ENCODE assay signal across 30 cellular contexts in the genomic region with DNA sequence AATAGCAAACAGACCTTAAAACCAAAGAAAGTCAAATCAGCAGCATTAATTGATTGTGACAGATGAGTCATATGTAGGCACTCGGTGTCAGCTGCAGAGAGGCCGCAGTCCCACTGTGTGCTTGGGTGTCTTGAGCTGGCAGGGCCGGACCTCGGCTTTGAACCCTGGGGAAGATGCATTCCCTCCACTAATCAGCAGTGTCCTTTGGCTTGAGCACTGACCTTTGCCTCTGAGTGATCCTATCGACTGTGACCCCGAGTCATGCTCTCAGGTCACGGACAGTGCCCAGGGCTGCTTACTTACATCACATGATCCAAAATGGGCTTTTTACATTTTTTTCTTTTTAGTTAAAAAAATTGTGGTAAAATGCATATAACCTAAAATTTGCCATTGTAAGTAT.
"Had no signal": no experiment of that assay in that cellular context is flagged by ENCODE, and none has a peak within 500 bp of the region (broad histone marks: within the 10 kb centered on the region; RNA-seq: fewer than 3 reads in every experiment).

No MANE protein-coding gene starts in this region.

- H3K27ac Mint-ChIP-seq: activated naive CD8-positive, alpha-beta T cell; dendritic cell treated with granulocyte-macrophage colony-stimulating factor and Interleukin-4, amounts not matched to agents 40 ng/mL and 50 ng/mL, for 4 days; endodermal cell had no signal

- H3K27me3 ChIP-seq: testis, transverse colon, uterus had no signal

- H3K4me3 Mint-ChIP-seq: activated naive CD8-positive, alpha-beta T cell; central memory CD8-positive, alpha-beta T cell; dendritic cell treated with granulocyte-macrophage colony-stimulating factor and Interleukin-4, amounts not matched to agents 40 ng/mL and 50 ng/mL, for 4 days; endodermal cell; natural killer cell treated with Interleukin-12 subunit alpha and Interleukin-12 subunit beta and Interleukin-15 and Interleukin-18, amount 100 ng/mL, for 72 hours had no signal

- H3K4me3 ChIP-seq: lung, mucosa of descending colon, smooth muscle cell, testis, transverse colon, uterus had no signal

- DNase-seq: activated CD4-positive, alpha-beta T cell treated with anti-CD3 and anti-CD28 coated beads for 48 hours; activated CD4-positive, alpha-beta T cell treated with anti-CD3 and anti-CD28 coated beads, Interleukin-2, amount 50 U/mL, for 48 hours; activated CD8-positive, alpha-beta memory T cell treated with anti-CD3 and anti-CD28 coated beads for 24 hours; activated effector memory CD4-positive, alpha-beta T cell treated with Interleukin-2 at 50 U/mL for 16 hours; activated naive CD4-positive, alpha-beta T cell treated with Interleukin-2 at 50 U/mL for 16 hours; anterior cingulate cortex; endodermal cell; foreskin fibroblast; head of caudate nucleus; hippocampal formation; kidney; mesendoderm; mucosa of descending colon; stimulated activated CD4-positive, alpha-beta T cell treated with anti-CD3 and anti-CD28 coated beads, Interleukin-15, amount 100 ng/mL, for 24 hours; stimulated activated CD4-positive, alpha-beta T cell treated with anti-CD3 and anti-CD28 coated beads, Interleukin-2, amount 100 ng/mL, for 24 hours; stimulated activated naive CD4-positive, alpha-beta T cell treated with Interleukin-2 at 50 U/mL for 16 hours; testis; transverse colon; uterus had no signal

- H3K27ac ChIP-seq: testis, transverse colon, uterus, VCaP had no signal

- H3K4me1 Mint-ChIP-seq: central memory CD8-positive, alpha-beta T cell had no signal

- H3K9me3 ChIP-seq: mucosa of descending colon, testis, transverse colon, uterus had no signal

- H3K9me3 Mint-ChIP-seq: central memory CD8-positive, alpha-beta T cell; dendritic cell treated with granulocyte-macrophage colony-stimulating factor and Interleukin-4, amounts not matched to agents 40 ng/mL and 50 ng/mL, for 4 days; endodermal cell; natural killer cell treated with Interleukin-12 subunit alpha and Interleukin-12 subunit beta and Interleukin-15 and Interleukin-18, amount 100 ng/mL, for 72 hours had no signal

- H3K36me3 ChIP-seq: transverse colon, uterus had no signal

- H3K36me3 Mint-ChIP-seq: activated naive CD8-positive, alpha-beta T cell; natural killer cell treated with Interleukin-12 subunit alpha and Interleukin-12 subunit beta and Interleukin-15 and Interleukin-18, amount 100 ng/mL, for 72 hours had no signal

- H3K4me1 ChIP-seq: transverse colon, uterus had no signal

- FAIRE-seq: bronchial epithelial cell, kidney, TTC549 had no signal

- ATAC-seq: activated CD4-positive, CD25-positive, alpha-beta regulatory T cell treated with anti-CD3 and anti-CD28 coated beads, Interleukin-2, amount 50 U/mL, for 24 hours; esophagus mucosa; mucosa of descending colon; natural killer cell treated with Interleukin-12 subunit alpha and Interleukin-12 subunit beta and Interleukin-15 and Interleukin-18, amount 100 ng/mL, for 72 hours had no signal
